ENCODE assay signal across 1 cellular context in genomic region chr14:92122351-92122677, GRCh38.
TF ChIP-seq lines count a peak whose summit lies in the region.

No MANE protein-coding gene starts in this region.

TF ChIP-seq in WTC11, 78 proteins besides CTCF, POLR2A, EP300 and RAD21 (continued from another document):
- TF ChIP-seq ZNF532 (CRISPR knock-in tag; IDR thresholded peaks at IDR 0.05; ENCODE audit: borderline replicate concordance) (no peak), SOX15 (CRISPR knock-in tag; IDR thresholded peaks at IDR 0.05) (no peak), FOXJ3 (CRISPR knock-in tag; IDR thresholded peaks at IDR 0.05; ENCODE audit: borderline replicate concordance) (no peak), ZNF671 (CRISPR knock-in tag; IDR thresholded peaks at IDR 0.05) (no peak), MXD4 (CRISPR knock-in tag; IDR thresholded peaks at IDR 0.05; ENCODE audit: borderline replicate concordance) (no peak), FOXP1 (CRISPR knock-in tag; IDR thresholded peaks at IDR 0.05; ENCODE audit: borderline replicate concordance) (no peak), MLX (CRISPR knock-in tag; IDR thresholded peaks at IDR 0.05) (no peak), JAZF1 (CRISPR knock-in tag; IDR thresholded peaks at IDR 0.05) (no peak), USF1 (CRISPR knock-in tag; IDR thresholded peaks at IDR 0.05) (no peak), JUN (CRISPR knock-in tag; IDR thresholded peaks at IDR 0.05) (no peak), GABPB1 (CRISPR knock-in tag; IDR thresholded peaks at IDR 0.05) (no peak), ZNF396 (CRISPR knock-in tag; IDR thresholded peaks at IDR 0.05; ENCODE audit: borderline replicate concordance) (no peak), ELF4 (CRISPR knock-in tag; IDR thresholded peaks at IDR 0.05; ENCODE audit: low read depth) (no peak)
TF ChIP-seq in WTC11: peak in this region for 0.
